7 cellular contexts compared by ENCODE assay signal in the genomic region with DNA sequence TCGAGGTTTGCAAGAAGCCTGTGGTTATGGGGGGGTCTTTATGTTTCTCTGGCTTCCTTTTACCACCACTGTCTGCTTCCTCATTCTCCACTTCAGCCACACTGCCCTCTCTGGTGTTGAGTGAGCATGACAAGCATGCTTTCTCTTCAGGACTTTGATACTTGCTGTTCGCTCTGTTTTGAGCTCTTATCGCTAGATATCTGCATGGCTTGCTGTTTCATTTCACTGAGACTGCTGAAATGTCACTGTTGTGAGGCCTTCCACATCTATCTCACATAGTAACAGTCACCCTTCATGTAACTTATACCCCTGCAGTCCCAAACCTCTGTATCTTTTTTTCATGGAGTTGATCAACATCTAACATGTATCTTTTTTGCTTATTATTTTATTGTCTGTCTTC.
DNase-seq lines count a peak whose midpoint lies in the region; ATAC-seq and TF ChIP-seq lines count a peak whose summit lies in the region.

No MANE protein-coding gene starts in this region.

- TF ChIP-seq CTCF in RWPE2 (IDR thresholded peaks at IDR 0.05; ENCODE audit: poor library complexity, severe bottlenecking) (peak; percentile 71), brain microvascular endothelial cell (IDR thresholded peaks at IDR 0.05; ENCODE audit: low read depth, low read length, missing control alignments) (peak; percentile 86)

- H3K9me3 ChIP-seq in RWPE2 (ENCODE audit: severe bottlenecking) = peaks cover 3% of the 10 kb centered on the region

- no peaks in the 10 kb centered on the region; the same call in 1 of the 2 replicates for H3K36me3 ChIP-seq in RWPE2 (ENCODE audit: low read depth)
- H3K36me3 ChIP-seq in brain microvascular endothelial cell (replicated peaks) = peaks cover 2% of the 10 kb centered on the region

- H3K27me3 ChIP-seq in RWPE2 (ENCODE audit: insufficient read depth, poor library complexity, severe bottlenecking) (no peaks in the 10 kb centered on the region), brain microvascular endothelial cell (replicated peaks) (no peaks in the 10 kb centered on the region)

- DNase-seq in ELF-1 (ENCODE audit: low read depth, low spot score) (peak; percentile 51), RWPE2 (ENCODE audit: low spot score) (no peak), brain microvascular endothelial cell (peak; percentile 22), left kidney (ENCODE audit: low read depth, low spot score) (peak; percentile 77)
- peak; percentile 11 for DNase-seq in stimulated activated naive CD4-positive, alpha-beta T cell treated with Interleukin-2 at 50 U/mL for 16 hours (lab: John Stamatoyannopoulos, UW)

- ATAC-seq in GM19452 (IDR thresholded peaks at IDR 0.05; ENCODE audit: unreplicated experiment) (peak; percentile 90), HG03571 (IDR thresholded peaks at IDR 0.05; ENCODE audit: unreplicated experiment) (peak; percentile 89), RWPE2 (ENCODE audit: low read depth) (peak; percentile 52; the same call in 2 of the 3 replicates)

- no peak overlapping the region for H3K4me3 ChIP-seq in RWPE2 (ENCODE audit: severe bottlenecking)
- H3K4me3 ChIP-seq in brain microvascular endothelial cell (ENCODE audit: low read depth, low read length) = no peak overlapping the region

- in situ Hi-C loops in brain microvascular endothelial cell (cut with HindIII; ENCODE audit: low pct_ligation_motif_present, low sequenced_read_pairs) = no loop called here

- H3K27ac ChIP-seq in RWPE2 (ENCODE audit: poor library complexity, severe bottlenecking) (no peak overlapping the region), brain microvascular endothelial cell (no peak overlapping the region)

- H3K4me1 ChIP-seq in RWPE2 (ENCODE audit: insufficient read depth, poor library complexity, severe bottlenecking) = no peaks in the 10 kb centered on the region
